9 cellular contexts compared by ENCODE assay signal in genomic region chr14:89504602-89505320, GRCh38.
A peak's percentile ranks its signal among the peaks of the same experiment; 100 is the strongest.
DNase-seq lines count a peak whose midpoint lies in the region; ATAC-seq and TF ChIP-seq lines count a peak whose summit lies in the region.
"Had no signal": no experiment of that assay in that cellular context is flagged by ENCODE, and none has a peak within 500 bp of the region (broad histone marks: within the 10 kb centered on the region; RNA-seq: fewer than 3 reads in every experiment).

No MANE protein-coding gene starts in this region.

- no peaks in the 10 kb centered on the region for H3K36me3 Mint-ChIP-seq in activated T-cell treated with anti-CD3 and anti-CD28 coated beads, Interleukin-2, amount 50 U/mL, for 72 hours (ENCODE audit: insufficient read depth in 2 of 2)

- H3K27ac Mint-ChIP-seq in activated T-cell treated with anti-CD3 and anti-CD28 coated beads, Interleukin-2, amount 50 U/mL, for 72 hours: peak overlapping the region; percentile 7

- DNase-seq in AG09319 (ENCODE audit: extremely low read depth, low read depth) (peak; percentile 40), non-pigmented ciliary epithelial cell (ENCODE audit: low read depth) (peak; percentile 36), NCI-H2196 (lab: John Stamatoyannopoulos, UW; ENCODE audit: unreplicated experiment) (no peak), DMS53 (lab: John Stamatoyannopoulos, UW) (no peak), DMS114 treated with DMSO at 0.1 percent for 48 hours (lab: John Stamatoyannopoulos, UW; ENCODE audit: unreplicated experiment) (no peak)
- DNase-seq in activated T-cell treated with anti-CD3 and anti-CD28 coated beads, Interleukin-2, amount 50 U/mL, for 72 hours: peak; percentile 40 to 41

- ATAC-seq in GM18870 (IDR thresholded peaks at IDR 0.05; ENCODE audit: unreplicated experiment) (peak; percentile 62), HG03432 (IDR thresholded peaks at IDR 0.05; ENCODE audit: unreplicated experiment) (peak; percentile 72)
- peak; percentile 62 to 64 for ATAC-seq in activated T-cell treated with anti-CD3 and anti-CD28 coated beads, Interleukin-2, amount 50 U/mL, for 72 hours (replicated peaks in 1 of 2)
- ATAC-seq: HCT116 had no signal

- H3K27me3 Mint-ChIP-seq in activated T-cell treated with anti-CD3 and anti-CD28 coated beads, Interleukin-2, amount 50 U/mL, for 72 hours (ENCODE audit: low read depth): no peaks in the 10 kb centered on the region

- H3K4me3 Mint-ChIP-seq in activated T-cell treated with anti-CD3 and anti-CD28 coated beads, Interleukin-2, amount 50 U/mL, for 72 hours: no peak overlapping the region

- H3K4me1 Mint-ChIP-seq in activated T-cell treated with anti-CD3 and anti-CD28 coated beads, Interleukin-2, amount 50 U/mL, for 72 hours (ENCODE audit: low read depth): peaks cover 54% of the 10 kb centered on the region

- no peak for TF ChIP-seq CTCF in AG09319 (IDR thresholded peaks at IDR 0.05; ENCODE audit: low read depth, low read length)

- no peaks in the 10 kb centered on the region for H3K9me3 Mint-ChIP-seq in activated T-cell treated with anti-CD3 and anti-CD28 coated beads, Interleukin-2, amount 50 U/mL, for 72 hours

Comparison
In these comparisons a context has a peak if more than half of its experiments do, and no peak if none do; other contexts are left out.
1. DNase-seq: peak in AG09319 (single experiment), activated T-cell treated with anti-CD3 and anti-CD28 coated beads, Interleukin-2, amount 50 U/mL, for 72 hours (2 of 2) and non-pigmented ciliary epithelial cell (single experiment); none in NCI-H2196 (single experiment), DMS53 (single experiment) and DMS114 treated with DMSO at 0.1 percent for 48 hours (single experiment).
2. Peak in every context shown above with its lines, with median percentiles within 50 percentile points of each other: ATAC-seq.